Comparison of ENCODE assay signal across 18 cellular contexts in the genomic region with DNA sequence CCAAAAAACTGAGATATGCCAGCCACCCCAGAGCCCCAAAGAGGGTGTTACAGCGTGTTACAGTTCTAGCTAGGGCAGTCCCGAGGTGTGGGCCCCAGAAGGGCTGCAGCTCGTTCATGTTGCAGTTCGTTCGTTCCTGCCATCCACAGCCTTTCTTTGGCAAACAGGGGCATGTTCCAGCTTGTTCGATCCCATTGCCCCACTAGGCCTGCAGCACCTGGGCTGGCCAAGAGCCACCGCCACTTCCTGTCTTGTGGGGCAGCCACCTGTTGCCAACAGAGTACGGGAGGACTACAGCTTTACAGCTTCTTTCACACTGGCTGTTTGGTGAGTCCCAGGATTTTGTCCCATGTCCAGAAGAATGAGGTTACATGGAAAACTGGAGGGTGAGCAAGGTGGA.
DNase-seq lines count a peak whose midpoint lies in the region; ATAC-seq, FAIRE-seq and TF ChIP-seq lines count a peak whose summit lies in the region.
"Had no signal": no experiment of that assay in that cellular context is flagged by ENCODE, and none has a peak within 500 bp of the region (broad histone marks: within the 10 kb centered on the region; RNA-seq: fewer than 3 reads in every experiment).

No MANE protein-coding gene starts in this region.

- H3K36me3 ChIP-seq in DND-41 (ENCODE audit: insufficient read depth, low read length), result no peaks in the 10 kb centered on the region
- no peaks in the 10 kb centered on the region for H3K36me3 ChIP-seq in bronchial epithelial cell (ENCODE audit: control insufficient read depth, insufficient read depth, low read length)

- H3K4me2 ChIP-seq in DND-41 (ENCODE audit: insufficient read depth, low read length), result no peak overlapping the region

- no peak overlapping the region for H3K27ac ChIP-seq in DND-41 (ENCODE audit: low read length)
- H3K27ac ChIP-seq: C4-2B, GM23248 had no signal

- no peaks in the 10 kb centered on the region for H3K27me3 Mint-ChIP-seq in activated T-cell treated with anti-CD3 and anti-CD28 coated beads, Interleukin-2, amount 50 U/mL, for 24 hours

- peaks cover 2% of the 10 kb centered on the region for H3K9me3 Mint-ChIP-seq in activated T-cell treated with anti-CD3 and anti-CD28 coated beads, Interleukin-2, amount 50 U/mL, for 24 hours

- peak; percentile 40; the same call in 2 of the 3 replicates for ATAC-seq in DND-41 (ENCODE audit: insufficient read depth, low read depth)

- no peaks in the 10 kb centered on the region for H3K79me2 ChIP-seq in DND-41 (ENCODE audit: insufficient read depth, low read length)

- H3K4me1 ChIP-seq in DND-41 (ENCODE audit: insufficient read depth, low read length), result no peaks in the 10 kb centered on the region; the same call in 1 of the 2 replicates

- no peak overlapping the region for H3K4me3 Mint-ChIP-seq in activated T-cell treated with anti-CD3 and anti-CD28 coated beads, Interleukin-2, amount 50 U/mL, for 24 hours

- no peak overlapping the region for H2AFZ ChIP-seq in DND-41 (ENCODE audit: low read depth, low read length)
- H2AFZ ChIP-seq: GM23248 had no signal

- H3K9me3 ChIP-seq in DND-41 (ENCODE audit: insufficient read depth, low read length, severe bottlenecking), result peaks cover 8% of the 10 kb centered on the region

- H3K4me1 Mint-ChIP-seq in activated T-cell treated with anti-CD3 and anti-CD28 coated beads, Interleukin-2, amount 50 U/mL, for 24 hours (ENCODE audit: low read depth), result no peaks in the 10 kb centered on the region

- H3K9ac ChIP-seq in DND-41 (ENCODE audit: low read depth, low read length), result no peak overlapping the region
- H3K9ac ChIP-seq: GM23248 had no signal

- H3K27ac Mint-ChIP-seq in activated T-cell treated with anti-CD3 and anti-CD28 coated beads, Interleukin-2, amount 50 U/mL, for 24 hours, result no peak overlapping the region

- no peak for FAIRE-seq in bronchial epithelial cell (lab: Jason Lieb, UNC)
- FAIRE-seq: G401.6 had no signal

- DNase-seq in DMS53 (lab: John Stamatoyannopoulos, UW) (peak; percentile 57), DMS53 treated with DMSO at 0.1 percent for 48 hours (lab: John Stamatoyannopoulos, UW; ENCODE audit: unreplicated experiment) (no peak), DND-41 (peak; percentile 13), NCI-H510A (lab: John Stamatoyannopoulos, UW) (peak; percentile 76), bronchial epithelial cell (ENCODE audit: low read depth) (peak; percentile 59), OCI-M2 (lab: John Stamatoyannopoulos, UW; ENCODE audit: unreplicated experiment) (no peak)
- no peak for DNase-seq in activated T-cell treated with anti-CD3 and anti-CD28 coated beads, Interleukin-2, amount 50 U/mL, for 24 hours
- no peak for DNase-seq in activated CD4-positive, alpha-beta T cell treated with anti-CD3 and anti-CD28 coated beads for 48 hours
- DNase-seq: 8988T, COR-L47, DMS79, GM23248, MM.1S, NCI-H187 treated with DMSO at 0.1 percent for 48 hours, NCI-H226, NCI-H774 had no signal

- H3K27me3 ChIP-seq in DND-41 (ENCODE audit: insufficient read depth, low read length, poor library complexity), result no peaks in the 10 kb centered on the region
- H3K27me3 ChIP-seq in bronchial epithelial cell (ENCODE audit: control insufficient read depth, insufficient read depth, low read length), result no peaks in the 10 kb centered on the region

- H4K20me1 ChIP-seq in DND-41 (ENCODE audit: insufficient read depth, low read length), result no peaks in the 10 kb centered on the region

- TF ChIP-seq CTCF in DND-41 (IDR thresholded peaks at IDR 0.05; ENCODE audit: borderline replicate concordance, extremely low read depth, low read length, poor library complexity, severe bottlenecking) (no peak), bronchial epithelial cell (IDR thresholded peaks at IDR 0.05; ENCODE audit: insufficient read depth, low read length, severe bottlenecking) (no peak)

- no peaks in the 10 kb centered on the region for H3K36me3 Mint-ChIP-seq in activated T-cell treated with anti-CD3 and anti-CD28 coated beads, Interleukin-2, amount 50 U/mL, for 24 hours (ENCODE audit: low read depth)

- H3K4me3 ChIP-seq in DND-41 (ENCODE audit: low read depth in 1 of 2, low read length in 2 of 2), result no peak overlapping the region
- H3K4me3 ChIP-seq in bronchial epithelial cell (ENCODE audit: low read depth, low read length), result no peak overlapping the region
- H3K4me3 ChIP-seq: GM23248 had no signal

Comparison
In these comparisons a context has a peak if more than half of its experiments do, and no peak if none do; other contexts are left out.
1. DNase-seq: peak in DMS53 (single experiment), DND-41 (single experiment), NCI-H510A (single experiment) and bronchial epithelial cell (single experiment); none in DMS53 treated with DMSO at 0.1 percent for 48 hours (single experiment), activated T-cell treated with anti-CD3 and anti-CD28 coated beads, Interleukin-2, amount 50 U/mL, for 24 hours (single experiment), OCI-M2 (single experiment) and activated CD4-positive, alpha-beta T cell treated with anti-CD3 and anti-CD28 coated beads for 48 hours (single experiment).